In genomic region chr7:96436880-96437279, GRCh38 we compare ENCODE assay signal across 8 cellular contexts.
"Had no signal": no experiment of that assay in that cellular context is flagged by ENCODE, and none has a peak within 500 bp of the region (broad histone marks: within the 10 kb centered on the region; RNA-seq: fewer than 3 reads in every experiment).

No MANE protein-coding gene starts in this region.

- DNase-seq: IMR-90, KBM-7, KG1 had no signal

- H3K4me3 ChIP-seq: K562 had no signal

- FAIRE-seq: HepG2, HTR-8/SVneo, K562 had no signal

- H3K27ac ChIP-seq: HL-60, KMS-11 had no signal
